19 cellular contexts compared by ENCODE assay signal in genomic region chr21:41839387-41840000, GRCh38. TPM values are rescaled to one million over a fixed set of nuclear protein-coding genes. Genes with fewer than 3 reads are reported as not detected.
DNase-seq lines count a peak whose midpoint lies in the region; ATAC-seq and TF ChIP-seq lines count a peak whose summit lies in the region.
"Had no signal": no experiment of that assay in that cellular context is flagged by ENCODE, and none has a peak within 500 bp of the region (broad histone marks: within the 10 kb centered on the region; RNA-seq: fewer than 3 reads in every experiment).

No MANE protein-coding gene starts in this region.

- peak overlapping the region; percentile 80 for H3K4me2 ChIP-seq in SU-DHL-6 (ENCODE audit: low read depth, low read length, poor library complexity, severe bottlenecking)
- no peak overlapping the region for H3K4me2 ChIP-seq in osteoblast (ENCODE audit: insufficient read depth, low read length)

- H3K27ac ChIP-seq in SU-DHL-6 (ENCODE audit: low read depth, low read length) = peak overlapping the region; percentile 94
- no peak overlapping the region for H3K27ac ChIP-seq in osteoblast (ENCODE audit: low read depth, low read length)
- H3K27ac ChIP-seq: C4-2B had no signal

- H3K27me3 ChIP-seq in SU-DHL-6 (ENCODE audit: low read length) (no peaks in the 10 kb centered on the region), osteoblast (ENCODE audit: insufficient read depth, low read length) (no peaks in the 10 kb centered on the region)

- H4K20me1 ChIP-seq in SU-DHL-6 (ENCODE audit: low read depth, low read length) (no peaks in the 10 kb centered on the region), osteoblast (ENCODE audit: insufficient read depth, low read length) (no peaks in the 10 kb centered on the region)

- H3K9me2 ChIP-seq in SU-DHL-6 (replicated peaks; ENCODE audit: insufficient read depth, low read length) = no peaks in the 10 kb centered on the region

- H3K4me1 ChIP-seq in osteoblast (ENCODE audit: insufficient read depth, low read length) = no peaks in the 10 kb centered on the region

- H2AFZ ChIP-seq in SU-DHL-6 (ENCODE audit: low read depth, low read length, severe bottlenecking) (no peak overlapping the region), osteoblast (ENCODE audit: low read length) (no peak overlapping the region)

- H3K9me3 ChIP-seq in SU-DHL-6 (ENCODE audit: insufficient read depth, low read length) (no peaks in the 10 kb centered on the region), osteoblast (ENCODE audit: low read depth, low read length) (no peaks in the 10 kb centered on the region)

- H3K4me3 ChIP-seq in SU-DHL-6 (ENCODE audit: insufficient read depth, low read length, poor library complexity, severe bottlenecking) = no peak overlapping the region
- no peak overlapping the region for H3K4me3 ChIP-seq in osteoblast (ENCODE audit: insufficient read depth, low read length)

- ATAC-seq in Right ventricle myocardium superior (ENCODE audit: poor library complexity) = no peak
- ATAC-seq: HepG2 had no signal

- H3K36me3 ChIP-seq in SU-DHL-6 (ENCODE audit: low read length) (peaks cover 17% of the 10 kb centered on the region), osteoblast (ENCODE audit: insufficient read depth, low read length) (peaks cover 20% of the 10 kb centered on the region)

- intact Hi-C loops in Right ventricle myocardium superior (cut with DNase I) (no loop called here), cardiac septum (cut with DNase I) (no loop called here)

- TF ChIP-seq CTCF in SU-DHL-6 (IDR thresholded peaks at IDR 0.05; ENCODE audit: insufficient read depth, low read length, poor library complexity, severe bottlenecking) = no peak
- TF ChIP-seq CTCF in osteoblast (IDR thresholded peaks at IDR 0.05; ENCODE audit: extremely low read depth, low read depth, low read length) = no peak

- peak; percentile 10 for DNase-seq in Right ventricle myocardium superior
- DNase-seq in cardiac septum (ENCODE audit: low spot score) = no peak
- DNase-seq in osteoblast (ENCODE audit: insufficient read length, low spot score, missing footprints) = peak; percentile 21
- no peak for DNase-seq in NCI-H226
- no peak for DNase-seq in COLO668 (lab: John Stamatoyannopoulos, UW; ENCODE audit: unreplicated experiment)
- no peak for DNase-seq in epidermal melanocyte (ENCODE audit: insufficient read length, low spot score)
- no peak for DNase-seq in glomerular visceral epithelial cell (ENCODE audit: extremely low spot score)
- DNase-seq: ACHN; CD4-positive, alpha-beta memory T cell; COR-L47; DMS153; DMS79 treated with DMSO at 0.1 percent for 48 hours; EL; GDM1; HCEC 1CT; HFFc6 had no signal

- peak overlapping the region; percentile 68 for H3K9ac ChIP-seq in SU-DHL-6 (ENCODE audit: low read length)

- H3F3A ChIP-seq in SU-DHL-6 (ENCODE audit: insufficient read depth) = peaks cover 57% of the 10 kb centered on the region

- peaks cover 36% of the 10 kb centered on the region; the same call in 1 of the 2 replicates for H3K79me2 ChIP-seq in SU-DHL-6 (ENCODE audit: insufficient read depth, low read length)
- no peaks in the 10 kb centered on the region for H3K79me2 ChIP-seq in osteoblast (ENCODE audit: insufficient read depth, low read length)

RNA-seq across cellular contexts. Expression of gene PRDM15, which starts 39.6 kb away (rescaled TPM):
- total RNA-seq in Right ventricle myocardium superior = 3.8 TPM
- total RNA-seq in cardiac septum = 3.5 TPM
- 7.2 and 8.8 TPM in 2 replicates for total RNA-seq in osteoblast

Comparison
In these comparisons a context has a peak if more than half of its experiments do, and no peak if none do; other contexts are left out.
1. DNase-seq: peak in Right ventricle myocardium superior (single experiment) and osteoblast (single experiment); none in cardiac septum (single experiment), NCI-H226 (single experiment), COLO668 (single experiment), epidermal melanocyte (single experiment) and glomerular visceral epithelial cell (single experiment).